Comparison of ENCODE assay signal across 9 cellular contexts in genomic region chr16:24975428-24975889, GRCh38. TPM values are rescaled to one million over a fixed set of nuclear protein-coding genes. Genes with fewer than 3 reads are reported as not detected.
DNase-seq lines count a peak whose midpoint lies in the region; ATAC-seq and TF ChIP-seq lines count a peak whose summit lies in the region.
"Had no signal": no experiment of that assay in that cellular context is flagged by ENCODE, and none has a peak within 500 bp of the region (broad histone marks: within the 10 kb centered on the region; RNA-seq: fewer than 3 reads in every experiment).

No MANE protein-coding gene starts in this region.

- H3K36me3 Mint-ChIP-seq in HFFc6 (ENCODE audit: low read depth): peaks cover 49% of the 10 kb centered on the region
- H3K36me3 Mint-ChIP-seq in T-helper 17 cell (ENCODE audit: low read depth): peaks cover 8% of the 10 kb centered on the region
- peaks cover 15 to 46% (median 32%) of the 10 kb centered on the region in 3 experiments; a peak in 6 of 7 replicates for H3K36me3 Mint-ChIP-seq in H9 (ENCODE audit: insufficient read depth in 1 of 3, low read depth in 3 of 3)

- no peaks in the 10 kb centered on the region for H3K79me2 ChIP-seq in trophoblast cell (ENCODE audit: control insufficient read depth, insufficient read depth, low read length, poor library complexity)
- no peaks in the 10 kb centered on the region; the same call in 1 of the 2 replicates for H3K79me2 ChIP-seq in H9 (ENCODE audit: insufficient read depth, low read length)

- H3K23ac ChIP-seq in trophoblast cell (ENCODE audit: low read length) (no peak overlapping the region), H9 (ENCODE audit: insufficient read length, low read depth, low read length) (no peak overlapping the region)

- no peak for DNase-seq in activated CD4-positive, CD25-positive, alpha-beta regulatory T cell (lab: John Stamatoyannopoulos, UW)
- DNase-seq in HFFc6 (no peak), T-helper 17 cell (no peak), trophoblast cell (peak; percentile 90 to 98), NCI-H1092 treated with DMSO at 0.1 percent for 48 hours (lab: John Stamatoyannopoulos, UW) (no peak), suprapubic skin (ENCODE audit: low spot score in 2 of 2) (no peak), H9 (no peak)
- DNase-seq: NCI-H2171 treated with DMSO at 0.1 percent for 48 hours had no signal

- H3K79me1 ChIP-seq in trophoblast cell (ENCODE audit: low read length) (peaks cover 2% of the 10 kb centered on the region), H9 (ENCODE audit: insufficient read depth, low read depth, low read length, poor library complexity, severe bottlenecking) (no peaks in the 10 kb centered on the region)

- no peak overlapping the region for H3T11ph ChIP-seq in H9 (ENCODE audit: low read length)

- no peak overlapping the region for H2BK120ac ChIP-seq in trophoblast cell (ENCODE audit: insufficient read depth, low read length, poor library complexity)
- H2BK120ac ChIP-seq in H9 (ENCODE audit: low read depth, low read length, poor library complexity, severe bottlenecking): no peak overlapping the region

- H3K27me3 ChIP-seq in trophoblast cell (ENCODE audit: insufficient read depth, low read length) (no peaks in the 10 kb centered on the region), suprapubic skin (no peaks in the 10 kb centered on the region), H9 (ENCODE audit: insufficient read depth, low read length) (no peaks in the 10 kb centered on the region)

- H3K18ac ChIP-seq in trophoblast cell (ENCODE audit: low read length): no peak overlapping the region
- no peak overlapping the region for H3K18ac ChIP-seq in H9 (ENCODE audit: insufficient read length, low read depth, low read length)

- H3K27me3 Mint-ChIP-seq in HFFc6 (ENCODE audit: insufficient read depth) (peaks cover 3% of the 10 kb centered on the region), T-helper 17 cell (no peaks in the 10 kb centered on the region), H9 (ENCODE audit: low read depth) (no peaks in the 10 kb centered on the region)

- TF ChIP-seq EP300 in suprapubic skin (IDR thresholded peaks at IDR 0.05): no peak

- H3K4me1 Mint-ChIP-seq in HFFc6 (ENCODE audit: low read depth) (peaks cover 84% of the 10 kb centered on the region), T-helper 17 cell (peaks cover 40% of the 10 kb centered on the region), H9 (peaks cover 19 to 23% of the 10 kb centered on the region in 2 experiments)

- no peaks in the 10 kb centered on the region for H3K9me3 Mint-ChIP-seq in HFFc6
- no peaks in the 10 kb centered on the region for H3K9me3 Mint-ChIP-seq in H9

- H2BK15ac ChIP-seq in H9 (ENCODE audit: low read depth, low read length): no peak overlapping the region

- no peak overlapping the region for H2AK5ac ChIP-seq in trophoblast cell (ENCODE audit: low read length)
- H2AK5ac ChIP-seq in H9 (ENCODE audit: insufficient read length, low read length): no peak overlapping the region

- no peak overlapping the region for H3K4ac ChIP-seq in trophoblast cell (ENCODE audit: low read depth, low read length)
- H3K4ac ChIP-seq in H9 (ENCODE audit: low read depth, low read length): no peak overlapping the region

- no peak overlapping the region for H4K5ac ChIP-seq in H9 (ENCODE audit: insufficient read length, low read depth, low read length)

- H4K12ac ChIP-seq in trophoblast cell (ENCODE audit: low read depth, low read length): no peak overlapping the region

- H4K8ac ChIP-seq in trophoblast cell (ENCODE audit: low read depth, low read length): no peak overlapping the region
- H4K8ac ChIP-seq in H9 (replicated peaks; ENCODE audit: insufficient read length, low read depth, low read length): no peak overlapping the region

- no peak overlapping the region for H3K9ac ChIP-seq in trophoblast cell (ENCODE audit: low read length)
- no peak overlapping the region for H3K9ac ChIP-seq in H9 (ENCODE audit: extremely low read depth, insufficient read length, low read length)

- H2BK20ac ChIP-seq in H9 (ENCODE audit: low read depth, low read length, poor library complexity, severe bottlenecking): no peak overlapping the region

- H3K14ac ChIP-seq in trophoblast cell (ENCODE audit: low read length) (no peak overlapping the region), H9 (ENCODE audit: insufficient read depth, low read length) (no peak overlapping the region)

- H3K56ac ChIP-seq in H9 (ENCODE audit: insufficient read length, low read depth, low read length): no peak overlapping the region

- H3K27ac Mint-ChIP-seq in HFFc6 (peak overlapping the region; percentile 68), T-helper 17 cell (peak overlapping the region; percentile 49), H9 (peak overlapping the region in 1 of 3 experiments; percentile 45; a peak in 3 of 7 replicates)

- H4K91ac ChIP-seq in trophoblast cell (ENCODE audit: low read depth, low read length): no peak overlapping the region
- no peak overlapping the region for H4K91ac ChIP-seq in H9 (ENCODE audit: insufficient read length, low read depth, low read length)

- H3K4me3 ChIP-seq in trophoblast cell (ENCODE audit: low read depth, low read length) (no peak overlapping the region), suprapubic skin (no peak overlapping the region)

- ATAC-seq in activated CD4-positive, CD25-positive, alpha-beta regulatory T cell treated with anti-CD3 and anti-CD28 coated beads, Interleukin-2, amount 50 U/mL, for 24 hours: peak; percentile 93 to 95
- ATAC-seq in T-helper 17 cell: no peak

- no peaks in the 10 kb centered on the region for H4K20me1 ChIP-seq in H9 (ENCODE audit: control insufficient read depth, insufficient read depth, insufficient read length)

- no peak overlapping the region for H2AFZ ChIP-seq in trophoblast cell (ENCODE audit: insufficient read depth, low read length, poor library complexity)
- no peak overlapping the region for H2AFZ ChIP-seq in H9 (ENCODE audit: low read length)

- no peak for TF ChIP-seq POLR2A in suprapubic skin (IDR thresholded peaks at IDR 0.05)

- H3K9me3 ChIP-seq in T-helper 17 cell (ENCODE audit: control insufficient read depth, low read length, poor library complexity, severe bottlenecking) (no peaks in the 10 kb centered on the region), trophoblast cell (ENCODE audit: insufficient read depth, low read depth, low read length) (no peaks in the 10 kb centered on the region), suprapubic skin (no peaks in the 10 kb centered on the region), H9 (ENCODE audit: control insufficient read depth, low read depth, low read length) (no peaks in the 10 kb centered on the region)

- no peak overlapping the region for H3K27ac ChIP-seq in trophoblast cell (ENCODE audit: low read depth, low read length)
- no peak overlapping the region for H3K27ac ChIP-seq in suprapubic skin
- no peak overlapping the region for H3K27ac ChIP-seq in H9 (ENCODE audit: insufficient read length, low read depth, low read length)

- peaks cover 14 to 21% of the 10 kb centered on the region in 2 experiments for H3K4me1 ChIP-seq in trophoblast cell (ENCODE audit: control insufficient read depth in 1 of 2, insufficient read depth in 2 of 2, low read length in 2 of 2)
- H3K4me1 ChIP-seq in suprapubic skin: peaks cover 25% of the 10 kb centered on the region
- peaks cover 7% of the 10 kb centered on the region for H3K4me1 ChIP-seq in H9 (ENCODE audit: insufficient read depth, low read length)

- no peak overlapping the region for H2BK12ac ChIP-seq in trophoblast cell (ENCODE audit: low read length)
- no peak overlapping the region for H2BK12ac ChIP-seq in H9 (ENCODE audit: insufficient read length, low read depth, low read length)

- no peaks in the 10 kb centered on the region for H3K23me2 ChIP-seq in H9 (ENCODE audit: insufficient read length, low read depth, low read length, poor library complexity, severe bottlenecking)

- no peak overlapping the region for H3K4me2 ChIP-seq in trophoblast cell (ENCODE audit: low read length)
- H3K4me2 ChIP-seq in H9 (ENCODE audit: insufficient read depth, insufficient read length, low read length): no peak overlapping the region

- no CpG with 5 or more reads among the region's 4 CpGs for WGBS in trophoblast cell (ENCODE audit: extremely low coverage, insufficient coverage, insufficient read length)
- WGBS in suprapubic skin: 91% methylated on average over 4 of the region's 4 CpGs
- no CpG with 5 or more reads among the region's 4 CpGs for WGBS in H9 (ENCODE audit: extremely low coverage, insufficient read length, low lambda C conversion rate)

- TF ChIP-seq CTCF in HFFc6 (IDR thresholded peaks at IDR 0.05) (no peak), suprapubic skin (IDR thresholded peaks at IDR 0.05) (no peak), H9 (conservative IDR thresholded peaks at IDR 0.05) (no peak)

- H2BK5ac ChIP-seq in trophoblast cell (ENCODE audit: low read depth, low read length, poor library complexity) (no peak overlapping the region), H9 (ENCODE audit: insufficient read length, low read length) (no peak overlapping the region)

- H3K36me3 ChIP-seq in trophoblast cell (ENCODE audit: control insufficient read depth in 1 of 2, insufficient read depth in 2 of 2, low read length in 2 of 2) (peaks cover 3 to 27% of the 10 kb centered on the region in 2 experiments), suprapubic skin (peaks cover 38% of the 10 kb centered on the region)

- H3K4me3 Mint-ChIP-seq in HFFc6: no peak overlapping the region
- H3K4me3 Mint-ChIP-seq in T-helper 17 cell: no peak overlapping the region
- H3K4me3 Mint-ChIP-seq in H9: no peak overlapping the region

RNA-seq across cellular contexts. Expression of gene ARHGAP17, which starts 39.7 kb away (rescaled TPM):
- total RNA-seq in HFFc6 (2021; fragmentation: NEBNext Ultra II Directional; extraction: Animal tissue kit (Norgen Biotek cat#: 25700)): 100 to 1,000 TPM in 3 of 6 experiments, 10 to 100 TPM in 3; 86.5 to 104 (median 97.4) TPM
- total RNA-seq in T-helper 17 cell: 10 to 100 TPM; 72.3 to 72.7 TPM
- 56.6 and 59.3 TPM in 2 replicates for polyA plus RNA-seq in trophoblast cell (2013)
- 10 to 100 TPM; 47.5 to 71.4 (median 55.8) TPM for total RNA-seq in suprapubic skin
- 83.4 and 89.7 TPM in 2 replicates for total RNA-seq in H9 (2021)

Comparison
In these comparisons a context has a peak if more than half of its experiments do, and no peak if none do; other contexts are left out.
1. DNase-seq: peak in trophoblast cell (2 of 2); none in activated CD4-positive, CD25-positive, alpha-beta regulatory T cell (0 of 4), HFFc6 (single experiment), T-helper 17 cell (0 of 3), NCI-H1092 treated with DMSO at 0.1 percent for 48 hours (single experiment), suprapubic skin (0 of 2) and H9 (single experiment).